Comparison of ENCODE assay signal across 15 cellular contexts in the genomic region with DNA sequence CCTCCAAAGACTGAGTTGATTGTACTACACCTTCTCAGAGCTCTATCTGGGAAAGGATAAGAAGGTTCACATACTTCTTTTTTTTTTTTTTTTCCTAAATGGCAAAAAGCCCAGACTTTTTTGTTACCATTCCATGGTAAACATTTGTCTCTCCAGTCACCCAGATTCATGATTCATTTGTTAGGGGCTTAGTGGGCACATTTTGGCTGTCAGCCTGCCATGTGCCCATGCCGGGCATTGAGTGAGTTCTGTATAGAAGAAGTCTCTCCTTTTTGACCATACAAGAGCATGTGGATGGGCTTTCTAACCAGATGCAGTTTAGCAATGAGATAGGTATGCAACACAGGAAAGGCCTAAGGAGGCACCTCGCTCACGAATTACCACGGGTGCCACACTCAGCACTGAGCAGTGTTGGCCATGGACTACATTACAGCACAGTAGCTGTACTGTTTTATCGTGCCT.
DNase-seq lines count a peak whose midpoint lies in the region; ATAC-seq and TF ChIP-seq lines count a peak whose summit lies in the region.
"Had no signal": no experiment of that assay in that cellular context is flagged by ENCODE, and none has a peak within 500 bp of the region (broad histone marks: within the 10 kb centered on the region; RNA-seq: fewer than 3 reads in every experiment).

No MANE protein-coding gene starts in this region.

- H3K27ac Mint-ChIP-seq in MCF 10A (ENCODE audit: low read depth, unreplicated experiment), result peak overlapping the region; percentile 6
- H3K27ac Mint-ChIP-seq: activated B cell treated with CpG ODN at 0.5 μM for 24 hours, nephron progenitor cell had no signal

- DNase-seq in AG04450 (ENCODE audit: low read depth, low spot score), result peak; percentile 42
- peak; percentile 96 for DNase-seq in LHCN-M2 (ENCODE audit: low read depth)
- DNase-seq in MCF 10A (ENCODE audit: unreplicated experiment), result peak; percentile 84
- peak in 1 of 2 donors; percentile 8 for DNase-seq in left lung
- DNase-seq in NCI-H1092 (lab: John Stamatoyannopoulos, UW), result no peak
- no peak for DNase-seq in uterus
- no peak for DNase-seq in stimulated activated CD4-positive, alpha-beta T cell treated with anti-CD3 and anti-CD28 coated beads, Interleukin-15, amount 100 ng/mL, for 24 hours
- no peak for DNase-seq in HuH-7 (ENCODE audit: low spot score)
- DNase-seq: activated B cell treated with CpG ODN at 0.5 μM for 24 hours; activated effector memory CD4-positive, alpha-beta T cell treated with anti-CD3 and anti-CD28 coated beads, Interleukin-2, amount 50 U/mL, for 16 hours; BE2C; NCI-H1417; nephron progenitor cell; Peyer's patch; stimulated activated CD4-positive, alpha-beta T cell treated with anti-CD3 and anti-CD28 coated beads, Interleukin-4, amount 100 ng/mL, for 4 hours had no signal

- H3K4me1 ChIP-seq in left lung (no peaks in the 10 kb centered on the region), uterus (no peaks in the 10 kb centered on the region)
- H3K4me1 ChIP-seq: BE2C, Peyer's patch had no signal

- H3K9me3 ChIP-seq in AG04450 (ENCODE audit: control insufficient read depth, insufficient read depth, low read length), result no peaks in the 10 kb centered on the region
- H3K9me3 ChIP-seq in left lung, result peaks cover 0 to 2% of the 10 kb centered on the region in 2 donors
- no peaks in the 10 kb centered on the region for H3K9me3 ChIP-seq in uterus
- H3K9me3 ChIP-seq: BE2C, Peyer's patch had no signal

- H3K4me3 ChIP-seq in AG04450 (ENCODE audit: low read depth, low read length) (no peak overlapping the region), left lung (no peak overlapping the region), uterus (no peak overlapping the region)
- H3K4me3 ChIP-seq: Peyer's patch had no signal

- TF ChIP-seq POLR2A in uterus (IDR thresholded peaks at IDR 0.05), result no peak

- H3K27ac ChIP-seq in AG04450 (ENCODE audit: low read depth, low read length), result peak overlapping the region; percentile 31
- no peak overlapping the region for H3K27ac ChIP-seq in left lung
- no peak overlapping the region for H3K27ac ChIP-seq in uterus

- BruUV-seq in MCF 10A (replicated peaks; lab: Mats Ljungman, UMichigan), result no TSS peak

- ATAC-seq in left lung, result peak; percentile 40

- no peaks in the 10 kb centered on the region for H3K27me3 Mint-ChIP-seq in MCF 10A (ENCODE audit: insufficient read depth, unreplicated experiment)
- H3K27me3 Mint-ChIP-seq: activated B cell treated with CpG ODN at 0.5 μM for 24 hours had no signal

- POLR2A ChIA-PET in AG04450 (lab: Yijun Ruan, JAX), result interaction anchor here (0.6 to 1.0 kb wide), 3 partner anchors 113 to 735 kb away, joined by 3 to 4 read pairs (median 3); no protein-coding TSS in a partner anchor
- POLR2A ChIA-PET in MCF 10A (lab: Yijun Ruan, JAX), result no interaction called here

- H3K36me3 Mint-ChIP-seq in MCF 10A (ENCODE audit: insufficient read depth, unreplicated experiment), result no peaks in the 10 kb centered on the region

- no peaks in the 10 kb centered on the region for H3K9me3 Mint-ChIP-seq in MCF 10A (ENCODE audit: unreplicated experiment)

- H3K4me1 Mint-ChIP-seq in MCF 10A (ENCODE audit: insufficient read depth, unreplicated experiment), result peaks cover 7% of the 10 kb centered on the region
- H3K4me1 Mint-ChIP-seq: activated B cell treated with CpG ODN at 0.5 μM for 24 hours, nephron progenitor cell had no signal

- H3K36me3 ChIP-seq in left lung (no peaks in the 10 kb centered on the region), uterus (no peaks in the 10 kb centered on the region)
- H3K36me3 ChIP-seq: BE2C, Peyer's patch had no signal

- H3K4me3 Mint-ChIP-seq in MCF 10A (ENCODE audit: unreplicated experiment), result no peak overlapping the region
- H3K4me3 Mint-ChIP-seq: activated B cell treated with CpG ODN at 0.5 μM for 24 hours, nephron progenitor cell had no signal

- TF ChIP-seq CTCF in AG04450 (IDR thresholded peaks at IDR 0.05; ENCODE audit: low read depth, low read length) (no peak), MCF 10A (IDR thresholded peaks at IDR 0.05; ENCODE audit: unreplicated experiment) (no peak), left lung (IDR thresholded peaks at IDR 0.05) (no peak), uterus (IDR thresholded peaks at IDR 0.05) (no peak)

- H3K27me3 ChIP-seq in AG04450 (ENCODE audit: control insufficient read depth, insufficient read depth, low read length), result no peaks in the 10 kb centered on the region
- H3K27me3 ChIP-seq in left lung, result no peaks in the 10 kb centered on the region
- H3K27me3 ChIP-seq in uterus, result no peaks in the 10 kb centered on the region
- H3K27me3 ChIP-seq: BE2C, Peyer's patch had no signal

- CTCF ChIA-PET in AG04450 (lab: Charles Lee) (no interaction called here), MCF 10A (lab: Yijun Ruan, JAX) (no interaction called here)

- intact Hi-C loops in MCF 10A (cut with micrococcal nuclease), result no loop called here
- intact Hi-C loops in left lung (cut with DNase I), result no loop called here
- intact Hi-C loops in uterus (cut with DNase I; ENCODE audit: low total_unique reads), result no loop called here

Comparison
In these comparisons a context has a peak if more than half of its experiments do, and no peak if none do; other contexts are left out.
1. DNase-seq: peak in AG04450 (single experiment), LHCN-M2 (single experiment) and MCF 10A (single experiment); none in NCI-H1092 (single experiment), uterus (0 of 2), stimulated activated CD4-positive, alpha-beta T cell treated with anti-CD3 and anti-CD28 coated beads, Interleukin-15, amount 100 ng/mL, for 24 hours (single experiment) and HuH-7 (single experiment).